Comparison of ENCODE assay signal across 12 cellular contexts in the genomic region with DNA sequence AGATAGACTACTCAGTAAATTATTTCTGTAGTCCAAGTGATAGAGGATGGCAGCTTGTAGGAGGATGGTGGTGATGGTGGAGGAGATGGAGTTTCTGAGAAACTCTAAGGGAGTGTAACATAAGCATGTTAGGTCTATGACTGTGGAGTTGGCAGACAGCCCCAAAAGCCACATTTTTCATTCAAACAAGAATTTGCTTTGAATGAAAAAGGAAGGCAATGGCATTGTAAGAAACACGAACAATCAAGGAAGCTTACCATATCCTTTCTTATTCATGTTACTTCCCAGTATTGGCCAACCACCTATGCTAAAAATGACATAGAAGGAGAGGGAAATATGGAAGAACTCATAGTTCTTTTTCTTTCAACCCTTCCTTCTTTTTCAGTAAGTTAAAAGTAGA.
"Had no signal": no experiment of that assay in that cellular context is flagged by ENCODE, and none has a peak within 500 bp of the region (broad histone marks: within the 10 kb centered on the region; RNA-seq: fewer than 3 reads in every experiment).

No MANE protein-coding gene starts in this region.

- H3K9me3 ChIP-seq: ascending aorta, left lung, sigmoid colon, testis, upper lobe of right lung had no signal

- H3K36me3 ChIP-seq: ascending aorta, left lung, sigmoid colon, upper lobe of right lung had no signal

- H3K4me1 ChIP-seq: ascending aorta, left lung, sigmoid colon, testis, upper lobe of right lung had no signal

- H3K27me3 ChIP-seq: ascending aorta, left lung, sigmoid colon, testis, upper lobe of right lung had no signal

- DNase-seq: activated CD4-positive, alpha-beta T cell treated with anti-CD3 and anti-CD28 coated beads, Interleukin-2, amount 50 U/mL, for 4 hours; activated effector memory CD4-positive, alpha-beta T cell treated with anti-CD3 and anti-CD28 coated beads, Interleukin-2, amount 50 U/mL, for 16 hours; activated T-cell treated with anti-CD3 and anti-CD28 coated beads, Interleukin-2, amount 50 U/mL, for 4 hours; central memory CD4-positive, alpha-beta T cell; effector memory CD8-positive, alpha-beta T cell; left lung; sigmoid colon; stimulated activated CD4-positive, alpha-beta T cell treated with anti-CD3 and anti-CD28 coated beads, Interleukin-4, amount 100 ng/mL, for 24 hours; testis; upper lobe of right lung had no signal

- H3K4me3 ChIP-seq: ascending aorta, left lung, sigmoid colon, testis, upper lobe of right lung had no signal

- H3K27ac ChIP-seq: ascending aorta, left lung, sigmoid colon, testis, upper lobe of right lung had no signal

- FAIRE-seq: keratinocyte had no signal
